14 cellular contexts compared by ENCODE assay signal in genomic region chr19:1217366-1217765, GRCh38. TPM values are rescaled to one million over a fixed set of nuclear protein-coding genes. Genes with fewer than 3 reads are reported as not detected.
DNase-seq lines count a peak whose midpoint lies in the region; ATAC-seq, FAIRE-seq and TF ChIP-seq lines count a peak whose summit lies in the region.
"Had no signal": no experiment of that assay in that cellular context is flagged by ENCODE, and none has a peak within 500 bp of the region (broad histone marks: within the 10 kb centered on the region; RNA-seq: fewer than 3 reads in every experiment).

No MANE protein-coding gene starts in this region.

- H2AFZ ChIP-seq in IMR-90 (replicated peaks; ENCODE audit: low read length, poor library complexity) (no peak overlapping the region), H1 (ENCODE audit: low read length) (no peak overlapping the region), trophoblast cell (ENCODE audit: insufficient read depth, low read length, poor library complexity) (no peak overlapping the region)

- TF ChIP-seq POLR2A in IMR-90 (IDR thresholded peaks at IDR 0.05; ENCODE audit: low read depth, low read length) (no peak; the same call in 1 of the 2 replicates), H1 (IDR thresholded peaks at IDR 0.05; ENCODE audit: control extremely low read depth in 1 of 2, low read depth in 2 of 2, low read length in 2 of 2) (no peak)

- no peak overlapping the region for H4K12ac ChIP-seq in trophoblast cell (ENCODE audit: low read depth, low read length)

- peaks cover 17% of the 10 kb centered on the region for H3K36me3 ChIP-seq in A673 (ENCODE audit: insufficient read depth, low read length, poor library complexity, severe bottlenecking)
- H3K36me3 ChIP-seq in IMR-90 (ENCODE audit: control insufficient read depth, insufficient read depth, low read length) = peaks cover 27% of the 10 kb centered on the region; the same call in 1 of the 2 replicates
- H3K36me3 ChIP-seq in H1 (ENCODE audit: control insufficient read depth in 2 of 4, insufficient read depth in 4 of 4, low read length in 3 of 4) = peaks cover 0 to 18% (median 1%) of the 10 kb centered on the region in 4 experiments; a peak in 2 of 8 replicates
- peaks cover 38% of the 10 kb centered on the region in 2 experiments for H3K36me3 ChIP-seq in trophoblast cell (ENCODE audit: control insufficient read depth in 1 of 2, insufficient read depth in 2 of 2, low read length in 2 of 2)

- no peak overlapping the region for H3K4ac ChIP-seq in IMR-90 (ENCODE audit: low read depth, low read length)
- no peak overlapping the region for H3K4ac ChIP-seq in H1 (replicated peaks; ENCODE audit: insufficient read length, low read depth, low read length)
- H3K4ac ChIP-seq in trophoblast cell (ENCODE audit: low read depth, low read length) = peak overlapping the region; percentile 23

- no peak overlapping the region for H2BK5ac ChIP-seq in IMR-90 (ENCODE audit: low read depth, low read length, poor library complexity, severe bottlenecking)
- H2BK5ac ChIP-seq in H1 (ENCODE audit: low read depth, low read length) = no peak overlapping the region; the same call in 1 of the 2 replicates
- no peak overlapping the region for H2BK5ac ChIP-seq in trophoblast cell (ENCODE audit: low read depth, low read length, poor library complexity)

- H3K9me1 ChIP-seq in IMR-90 (ENCODE audit: insufficient read depth, low read length) = peaks cover 15% of the 10 kb centered on the region

- H2BK20ac ChIP-seq in IMR-90 (ENCODE audit: low read depth, low read length) = no peak overlapping the region
- H2BK20ac ChIP-seq in H1 (ENCODE audit: low read length) = no peak overlapping the region

- H3K23ac ChIP-seq in IMR-90 (ENCODE audit: low read depth, low read length) = no peak overlapping the region
- no peak overlapping the region for H3K23ac ChIP-seq in H1 (ENCODE audit: insufficient read length)
- no peak overlapping the region for H3K23ac ChIP-seq in trophoblast cell (ENCODE audit: low read length)

- CTCF ChIA-PET in A673 (lab: Charles Lee) = no interaction called here
- CTCF ChIA-PET in IMR-90 (lab: Yijun Ruan, JAX) = interaction anchor here (0.6 kb wide), 1 partner anchor 18 kb away, joined by 4 read pairs; no protein-coding TSS in a partner anchor
- CTCF ChIA-PET in H1 (lab: Charles Lee; ENCODE audit: partially characterized antibody) = interaction anchor here (0.6 to 9.0 kb wide), 35 partner anchors 8 to 869 kb away, joined by 3 to 56 read pairs (median 4); partner anchors contain the start of genes ATP5F1D and CBARP

- H3K79me1 ChIP-seq in IMR-90 (ENCODE audit: low read depth in 1 of 2, low read length in 2 of 2) = peaks cover 18 to 77% of the 10 kb centered on the region in 2 experiments; a peak in 3 of 4 replicates
- peaks cover 18% of the 10 kb centered on the region for H3K79me1 ChIP-seq in H1 (ENCODE audit: low read depth, low read length)
- no peaks in the 10 kb centered on the region for H3K79me1 ChIP-seq in trophoblast cell (ENCODE audit: low read length)

- H3K27ac ChIP-seq in A673 (ENCODE audit: low read depth, low read length, poor library complexity, severe bottlenecking) = peak overlapping the region; percentile 14
- no peak overlapping the region for H3K27ac ChIP-seq in IMR-90 (ENCODE audit: insufficient read depth, low read length)
- H3K27ac ChIP-seq in H1 (ENCODE audit: low read depth, low read length) = no peak overlapping the region
- no peak overlapping the region for H3K27ac ChIP-seq in trophoblast cell (ENCODE audit: low read depth, low read length)

- no peak overlapping the region for H2BK120ac ChIP-seq in IMR-90 (ENCODE audit: low read depth, low read length)
- H2BK120ac ChIP-seq in H1 (replicated peaks; ENCODE audit: low read depth, low read length) = no peak overlapping the region
- H2BK120ac ChIP-seq in trophoblast cell (ENCODE audit: insufficient read depth, low read length, poor library complexity) = no peak overlapping the region

- H3K27me3 ChIP-seq in A673 (replicated peaks; ENCODE audit: insufficient read depth, low read depth, low read length, poor library complexity) = no peaks in the 10 kb centered on the region
- no peaks in the 10 kb centered on the region for H3K27me3 ChIP-seq in IMR-90 (ENCODE audit: control insufficient read depth, insufficient read depth, low read length)
- no peaks in the 10 kb centered on the region for H3K27me3 ChIP-seq in H1 (replicated peaks in 1 of 4; ENCODE audit: control insufficient read depth in 3 of 4, extremely low read depth in 1 of 4, insufficient read depth in 3 of 4, low read length in 3 of 4)
- no peaks in the 10 kb centered on the region for H3K27me3 ChIP-seq in trophoblast cell (ENCODE audit: insufficient read depth, low read length)
- H3K27me3 ChIP-seq: Peyer's patch had no signal

- H3K56ac ChIP-seq in IMR-90 (ENCODE audit: extremely low read depth, insufficient read depth, low read length) (no peak overlapping the region), H1 (replicated peaks; ENCODE audit: insufficient read length, low read depth, low read length) (no peak overlapping the region)

- H2BK12ac ChIP-seq in H1 (ENCODE audit: low read depth, low read length) (no peak overlapping the region), trophoblast cell (ENCODE audit: low read length) (no peak overlapping the region)

- no peak for TF ChIP-seq CTCF in A673 (conservative IDR thresholded peaks at IDR 0.05; ENCODE audit: low read depth, low read length)
- TF ChIP-seq CTCF in IMR-90 (conservative IDR thresholded peaks at IDR 0.05; ENCODE audit: low read depth, low read length) = no peak
- TF ChIP-seq CTCF in H1 (IDR thresholded peaks at IDR 0.05; ENCODE audit: control extremely low read depth in 1 of 3, insufficient read depth in 1 of 3, low read depth in 1 of 3, low read length in 3 of 3) = no peak

- H2AK9ac ChIP-seq in IMR-90 (replicated peaks; ENCODE audit: low read depth, low read length, poor library complexity) = no peak overlapping the region

- H3K9me3 ChIP-seq in A673 (ENCODE audit: low read depth, low read length, poor library complexity, severe bottlenecking) = no peaks in the 10 kb centered on the region
- H3K9me3 ChIP-seq in IMR-90 (ENCODE audit: control insufficient read depth, insufficient read depth, low read length) = no peaks in the 10 kb centered on the region
- H3K9me3 ChIP-seq in H1 (ENCODE audit: insufficient read depth in 2 of 2, low read depth in 1 of 2, low read length in 1 of 2) = no peaks in the 10 kb centered on the region
- H3K9me3 ChIP-seq in trophoblast cell (ENCODE audit: insufficient read depth, low read depth, low read length) = peaks cover 3% of the 10 kb centered on the region
- H3K9me3 ChIP-seq: Peyer's patch had no signal

- H3K4me2 ChIP-seq in IMR-90 (ENCODE audit: low read depth, low read length) = no peak overlapping the region
- no peak overlapping the region for H3K4me2 ChIP-seq in H1 (ENCODE audit: insufficient read depth in 1 of 2, low read depth in 2 of 2, low read length in 2 of 2)
- H3K4me2 ChIP-seq in trophoblast cell (ENCODE audit: low read length) = no peak overlapping the region

- H3K4me1 ChIP-seq in A673 (ENCODE audit: insufficient read depth, low read length, poor library complexity, severe bottlenecking) = peaks cover 26% of the 10 kb centered on the region
- peaks cover 18% of the 10 kb centered on the region for H3K4me1 ChIP-seq in IMR-90 (ENCODE audit: control insufficient read depth, insufficient read depth, low read length)
- peaks cover 0 to 9% (median 6%) of the 10 kb centered on the region in 4 experiments; a peak in 4 of 7 replicates for H3K4me1 ChIP-seq in H1 (replicated peaks in 1 of 4; ENCODE audit: control insufficient read depth in 3 of 4, insufficient read depth in 4 of 4, low read length in 3 of 4)
- H3K4me1 ChIP-seq in trophoblast cell (ENCODE audit: control insufficient read depth in 1 of 2, insufficient read depth in 2 of 2, low read length in 2 of 2) = peaks cover 13% of the 10 kb centered on the region in 2 experiments

- intact Hi-C loops in A673 (cut with micrococcal nuclease; ENCODE audit: unreplicated experiment) = loop anchor here (10.0 kb wide), 1 partner anchor 193 kb away; the partner anchor contains the start of genes CNN2, RNU6-2 and TMEM259
- intact Hi-C loops in IMR-90 (cut with micrococcal nuclease) = no loop called here

- dilution Hi-C loops in IMR-90 (cut with HindIII; ENCODE audit: low sequenced_read_pairs, unreplicated experiment) = no loop called here

- H3K9ac ChIP-seq in IMR-90 (ENCODE audit: low read depth, low read length) (no peak overlapping the region), H1 (replicated peaks in 1 of 4; ENCODE audit: extremely low read depth in 1 of 4, low read depth in 3 of 4, low read length in 3 of 4) (no peak overlapping the region; a peak in 1 of 7 replicates), trophoblast cell (ENCODE audit: low read length) (no peak overlapping the region)

- H4K8ac ChIP-seq in IMR-90 (ENCODE audit: low read depth in 2 of 2, low read length in 2 of 2) (no peak overlapping the region), H1 (ENCODE audit: extremely low read depth, insufficient read depth, low read length) (peak overlapping the region; percentile 80; the same call in 1 of the 2 replicates), trophoblast cell (ENCODE audit: low read depth, low read length) (no peak overlapping the region)

- H3K23me2 ChIP-seq in H1 (ENCODE audit: low read depth, low read length) = no peaks in the 10 kb centered on the region

- H3K18ac ChIP-seq in IMR-90 (ENCODE audit: low read depth, low read length) (no peak overlapping the region), H1 (ENCODE audit: extremely low read depth, low read length) (no peak overlapping the region), trophoblast cell (ENCODE audit: low read length) (no peak overlapping the region)

- 93% methylated on average over 7 of the region's 15 CpGs; no CpG with 5 or more reads in 1 of the 2 experiments for WGBS in IMR-90 (ENCODE audit: extremely low coverage in 2 of 2, insufficient read length in 1 of 2), 2 experiments
- 84% methylated on average over 12 of the region's 15 CpGs; no CpG with 5 or more reads in 1 of the 2 experiments for WGBS in H1 (ENCODE audit: extremely low coverage in 1 of 2, insufficient coverage in 1 of 2, insufficient read length in 1 of 2, insufficient replicate concordance in 2 of 2, low coverage in 1 of 2, low lambda C conversion rate in 2 of 2, missing lambda C conversion rate in 1 of 2), 2 experiments
- no CpG with 5 or more reads among the region's 15 CpGs for WGBS in trophoblast cell (ENCODE audit: extremely low coverage, insufficient coverage, insufficient read length)

- no peak overlapping the region for H4K91ac ChIP-seq in IMR-90 (ENCODE audit: insufficient read depth, low read depth, low read length)
- H4K91ac ChIP-seq in H1 (replicated peaks; ENCODE audit: insufficient read length, low read length) = no peak overlapping the region
- H4K91ac ChIP-seq in trophoblast cell (ENCODE audit: low read depth, low read length) = no peak overlapping the region

- FAIRE-seq in H1 (lab: Jason Lieb, UNC) = no peak
- FAIRE-seq: H54 had no signal

- H3K4me3 ChIP-seq in A673 (ENCODE audit: low read depth, low read length, poor library complexity, severe bottlenecking) (no peak overlapping the region), IMR-90 (ENCODE audit: insufficient read depth, low read depth, low read length) (no peak overlapping the region), H1 (ENCODE audit: extremely low read depth in 1 of 4, insufficient read depth in 2 of 4, low read depth in 3 of 4, low read length in 4 of 4) (no peak overlapping the region), trophoblast cell (ENCODE audit: low read depth, low read length) (no peak overlapping the region)
- H3K4me3 ChIP-seq: Peyer's patch had no signal

- no TSS peak for BruUV-seq in A673 (replicated peaks; lab: Mats Ljungman, UMichigan)
- BruUV-seq in IMR-90 (replicated peaks; lab: Mats Ljungman, UMichigan) = no TSS peak

- H2BK15ac ChIP-seq in IMR-90 (ENCODE audit: low read depth, low read length) (no peak overlapping the region), H1 (ENCODE audit: low read length) (no peak overlapping the region)

- H3K79me2 ChIP-seq in H1 (ENCODE audit: control insufficient read depth in 1 of 2, insufficient read depth in 2 of 2, low read length in 2 of 2) (peaks cover 8 to 60% of the 10 kb centered on the region in 2 experiments; a peak in 3 of 4 replicates), trophoblast cell (ENCODE audit: control insufficient read depth, insufficient read depth, low read length, poor library complexity) (peaks cover 10% of the 10 kb centered on the region)

- peak overlapping the region; percentile 5; the same call in 1 of the 2 replicates for H2AK5ac ChIP-seq in IMR-90 (ENCODE audit: low read depth, low read length)
- no peak overlapping the region for H2AK5ac ChIP-seq in H1 (ENCODE audit: low read depth, low read length)
- no peak overlapping the region for H2AK5ac ChIP-seq in trophoblast cell (ENCODE audit: low read length)

- DNase-seq in A673 (ENCODE audit: low spot score) (no peak), IMR-90 (no peak), H1 (ENCODE audit: low read depth in 1 of 2, low spot score in 2 of 2) (peak in 1 of 2 experiments; percentile 57), trophoblast cell (no peak), Kasumi-1 (lab: John Stamatoyannopoulos, UW) (no peak), NCI-H146 treated with DMSO at 0.1 percent for 48 hours (lab: John Stamatoyannopoulos, UW; ENCODE audit: unreplicated experiment) (no peak), iPS-NIHi11 (ENCODE audit: low spot score) (no peak)
- DNase-seq in stimulated activated naive CD4-positive, alpha-beta T cell treated with Interleukin-2 at 50 U/mL for 16 hours (lab: John Stamatoyannopoulos, UW) = no peak
- DNase-seq: activated CD4-positive, alpha-beta T cell treated with anti-CD3 and anti-CD28 coated beads, Interleukin-2, amount 10 ng/mL, durations not matched to agents 24 days and 14 days; activated T-cell treated with anti-CD3 and anti-CD28 coated beads, Interleukin-2, amount 50 U/mL, for 1 hour; hippocampal formation; NCI-H1417 treated with DMSO at 0.1 percent for 48 hours; Peyer's patch had no signal

- H4K5ac ChIP-seq in IMR-90 (ENCODE audit: low read depth, low read length) = no peak overlapping the region
- no peak overlapping the region for H4K5ac ChIP-seq in H1 (ENCODE audit: insufficient read length, low read depth, low read length)

- in situ Hi-C loops in IMR-90 (cut with MboI; ENCODE audit: low sequenced_read_pairs) = no loop called here

- no peak for TF ChIP-seq EP300 in H1 (IDR thresholded peaks at IDR 0.05; ENCODE audit: borderline replicate concordance in 1 of 2, low read depth in 2 of 2, low read length in 2 of 2)

- POLR2A ChIA-PET in A673 (lab: Charles Lee; ENCODE audit: low non-redundant PET) (no interaction called here), IMR-90 (lab: Charles Lee; ENCODE audit: unreplicated experiment) (no interaction called here), H1 (lab: Charles Lee; ENCODE audit: partially characterized antibody) (interaction anchor here (0.8 to 2.5 kb wide), 12 partner anchors 8 to 188 kb away, joined by 3 to 9 read pairs (median 4); partner anchors contain the start of genes CBARP and CIRBP)

- H4K20me1 ChIP-seq in IMR-90 (ENCODE audit: insufficient read depth, low read length) = peaks cover 57% of the 10 kb centered on the region
- peaks cover 38 to 45% of the 10 kb centered on the region in 2 experiments for H4K20me1 ChIP-seq in H1 (replicated peaks in 1 of 2; ENCODE audit: control insufficient read depth in 1 of 2, insufficient read depth in 2 of 2, low read length in 2 of 2)

- TF ChIP-seq RAD21 in IMR-90 (IDR thresholded peaks at IDR 0.05; ENCODE audit: low read length) (no peak), H1 (IDR thresholded peaks at IDR 0.05 in 1 of 2, conservative IDR thresholded peaks at IDR 0.05 in 1 of 2; ENCODE audit: low read depth in 2 of 2, low read length in 2 of 2) (no peak)

- no peak for ATAC-seq in IMR-90 (ENCODE audit: low read depth)

- H3K14ac ChIP-seq in IMR-90 (replicated peaks; ENCODE audit: low read depth, low read length) (no peak overlapping the region), H1 (ENCODE audit: insufficient read length) (no peak overlapping the region), trophoblast cell (ENCODE audit: low read length) (no peak overlapping the region)

RNA-seq across cellular contexts. Expression of gene STK11, which starts 11.8 kb away (rescaled TPM):
- total RNA-seq in A673 (2021) (64.9 and 73.2 TPM in 2 replicates), IMR-90 (2012; rRNA removed) (39.3 and 45.0 TPM in 2 replicates)
- polyA plus RNA-seq in IMR-90 (2012; rRNA removed) (40.9 and 42.8 TPM in 2 replicates), H1 (2011; rRNA removed) (45.3 and 71.0 TPM in 2 replicates)
- polyA plus RNA-seq in IMR-90 (2012; cell fraction: cytosol; rRNA removed) = 35.6 and 50.4 TPM in 2 replicates
- 146 and 257 TPM in 2 replicates for polyA plus RNA-seq in IMR-90 (2012; cell fraction: nucleus; rRNA removed; ENCODE audit: low replicate concordance)
- 70.7 and 75.2 TPM in 2 replicates for total RNA-seq in H1 (2021; fragmentation: NEBNext Ultra II Directional; extraction: Animal tissue kit (Norgen Biotek cat#: 25700))
- polyA plus RNA-seq in H1 (2011; cell fraction: cytosol; rRNA removed) = 71.1 TPM
- polyA plus RNA-seq in H1 (2011; cell fraction: nucleus; rRNA removed) = 143 TPM
- 58.3 to 76.3 TPM (median 64.8 TPM) in 4 replicates for polyA plus RNA-seq in H1 (2012, experiment 1 of 2)
- 55.4 TPM for polyA plus RNA-seq in H1 (2012, experiment 2 of 2)
- 44.0 TPM for polyA plus RNA-seq in H1 (2013, experiment 1 of 2)
- polyA plus RNA-seq in H1 (2013, experiment 2 of 2) = 41.8 TPM
- polyA minus RNA-seq in H1 (2011; rRNA and poly(A)+ RNA removed) = 22.4 and 26.9 TPM in 2 replicates
- polyA minus RNA-seq in H1 (2011; cell fraction: cytosol; rRNA and poly(A)+ RNA removed) = 44.5 TPM
- 46.0 TPM for polyA minus RNA-seq in H1 (2011; cell fraction: nucleus; rRNA and poly(A)+ RNA removed)
- polyA plus RNA-seq in trophoblast cell (2013) = 32.9 and 33.1 TPM in 2 replicates

RNA-seq across cellular contexts. Expression of gene CBARP, which starts 20.4 kb away (rescaled TPM):
- 13.3 and 15.0 TPM in 2 replicates for total RNA-seq in A673 (2021)
- 0.18 and 0.56 TPM in 2 replicates for total RNA-seq in IMR-90 (2012; rRNA removed)
- 3.9 and 8.5 TPM in 2 replicates for polyA plus RNA-seq in IMR-90 (2012; rRNA removed)
- 3.2 and 7.9 TPM in 2 replicates for polyA plus RNA-seq in IMR-90 (2012; cell fraction: cytosol; rRNA removed)
- polyA plus RNA-seq in IMR-90 (2012; cell fraction: nucleus; rRNA removed; ENCODE audit: low replicate concordance) = 24.1 and 64.4 TPM in 2 replicates
- 14.7 and 18.0 TPM in 2 replicates for total RNA-seq in H1 (2021; fragmentation: NEBNext Ultra II Directional; extraction: Animal tissue kit (Norgen Biotek cat#: 25700))
- 4.9 and 11.6 TPM in 2 replicates for polyA plus RNA-seq in H1 (2011; rRNA removed)
- 7.4 TPM for polyA plus RNA-seq in H1 (2011; cell fraction: cytosol; rRNA removed)
- polyA plus RNA-seq in H1 (2011; cell fraction: nucleus; rRNA removed) = 39.9 TPM
- polyA plus RNA-seq in H1 (2012, experiment 1 of 2) = 4.2 to 12.2 TPM (median 10.1 TPM) in 4 replicates
- polyA plus RNA-seq in H1 (2012, experiment 2 of 2) = 3.2 TPM
- polyA plus RNA-seq in H1 (2013, experiment 1 of 2) = 11.0 TPM
- polyA plus RNA-seq in H1 (2013, experiment 2 of 2) = 9.9 TPM
- 2.0 and 2.2 TPM in 2 replicates for polyA minus RNA-seq in H1 (2011; rRNA and poly(A)+ RNA removed)
- polyA minus RNA-seq in H1 (2011; cell fraction: cytosol; rRNA and poly(A)+ RNA removed) = 8.2 TPM
- 11.6 TPM for polyA minus RNA-seq in H1 (2011; cell fraction: nucleus; rRNA and poly(A)+ RNA removed)
- polyA plus RNA-seq in trophoblast cell (2013) = 3.7 and 4.2 TPM in 2 replicates

RNA-seq across cellular contexts. Expression of gene ATP5F1D, which starts 24.2 kb away (rescaled TPM):
- total RNA-seq in A673 (2021) (237 and 250 TPM in 2 replicates), IMR-90 (2012; rRNA removed) (7.3 and 13.6 TPM in 2 replicates)
- polyA plus RNA-seq in IMR-90 (2012; rRNA removed) (140 and 189 TPM in 2 replicates), H1 (2011; rRNA removed) (249 and 338 TPM in 2 replicates)
- polyA plus RNA-seq in IMR-90 (2012; cell fraction: cytosol; rRNA removed) = 348 and 386 TPM in 2 replicates
- polyA plus RNA-seq in IMR-90 (2012; cell fraction: nucleus; rRNA removed; ENCODE audit: low replicate concordance) = 72.4 and 213 TPM in 2 replicates
- total RNA-seq in H1 (2021; fragmentation: NEBNext Ultra II Directional; extraction: Animal tissue kit (Norgen Biotek cat#: 25700)) = 174 and 182 TPM in 2 replicates
- polyA plus RNA-seq in H1 (2011; cell fraction: cytosol; rRNA removed) = 142 TPM
- 120 TPM for polyA plus RNA-seq in H1 (2011; cell fraction: nucleus; rRNA removed)
- polyA plus RNA-seq in H1 (2012, experiment 1 of 2) = 87.3 to 189 TPM (median 180 TPM) in 4 replicates
- 328 TPM for polyA plus RNA-seq in H1 (2012, experiment 2 of 2)
- 148 TPM for polyA plus RNA-seq in H1 (2013, experiment 1 of 2)
- 145 TPM for polyA plus RNA-seq in H1 (2013, experiment 2 of 2)
- polyA minus RNA-seq in H1 (2011; rRNA and poly(A)+ RNA removed) = 13.4 and 18.6 TPM in 2 replicates
- polyA minus RNA-seq in H1 (2011; cell fraction: cytosol; rRNA and poly(A)+ RNA removed) = 118 TPM
- polyA minus RNA-seq in H1 (2011; cell fraction: nucleus; rRNA and poly(A)+ RNA removed) = 40.2 TPM
- 106 and 107 TPM in 2 replicates for polyA plus RNA-seq in trophoblast cell (2013)

RNA-seq across cellular contexts. Expression of gene MIDN, which starts 31.0 kb away (rescaled TPM):
- total RNA-seq in A673 (2021) (156 and 169 TPM in 2 replicates), IMR-90 (2012; rRNA removed) (2.2 and 2.5 TPM in 2 replicates)
- polyA plus RNA-seq in IMR-90 (2012; rRNA removed) (24.1 and 26.0 TPM in 2 replicates), H1 (2011; rRNA removed) (39.8 and 86.0 TPM in 2 replicates)
- polyA plus RNA-seq in IMR-90 (2012; cell fraction: cytosol; rRNA removed) = 39.2 and 47.7 TPM in 2 replicates
- polyA plus RNA-seq in IMR-90 (2012; cell fraction: nucleus; rRNA removed; ENCODE audit: low replicate concordance) = 97.0 and 144 TPM in 2 replicates
- total RNA-seq in H1 (2021; fragmentation: NEBNext Ultra II Directional; extraction: Animal tissue kit (Norgen Biotek cat#: 25700)) = 159 and 166 TPM in 2 replicates
- polyA plus RNA-seq in H1 (2011; cell fraction: cytosol; rRNA removed) = 38.5 TPM
- 85.2 TPM for polyA plus RNA-seq in H1 (2011; cell fraction: nucleus; rRNA removed)
- polyA plus RNA-seq in H1 (2012, experiment 1 of 2) = 58.2 to 110 TPM (median 92.2 TPM) in 4 replicates
- polyA plus RNA-seq in H1 (2012, experiment 2 of 2) = 90.5 TPM
- polyA plus RNA-seq in H1 (2013, experiment 1 of 2) = 95.6 TPM
- 90.3 TPM for polyA plus RNA-seq in H1 (2013, experiment 2 of 2)
- 10.3 and 14.3 TPM in 2 replicates for polyA minus RNA-seq in H1 (2011; rRNA and poly(A)+ RNA removed)
- polyA minus RNA-seq in H1 (2011; cell fraction: cytosol; rRNA and poly(A)+ RNA removed) = 86.0 TPM
- 55.2 TPM for polyA minus RNA-seq in H1 (2011; cell fraction: nucleus; rRNA and poly(A)+ RNA removed)
- polyA plus RNA-seq in trophoblast cell (2013) = 159 and 165 TPM in 2 replicates

RNA-seq across cellular contexts. Expression of gene SBNO2, which starts 43.3 kb away (rescaled TPM):
- total RNA-seq in A673 (2021) = 46.9 and 51.8 TPM in 2 replicates
- total RNA-seq in IMR-90 (2012; rRNA removed) = 13.4 and 13.6 TPM in 2 replicates
- polyA plus RNA-seq in IMR-90 (2012; rRNA removed) = 40.4 and 40.5 TPM in 2 replicates
- polyA plus RNA-seq in IMR-90 (2012; cell fraction: cytosol; rRNA removed) = 16.4 and 33.2 TPM in 2 replicates
- 123 and 292 TPM in 2 replicates for polyA plus RNA-seq in IMR-90 (2012; cell fraction: nucleus; rRNA removed; ENCODE audit: low replicate concordance)
- 31.4 and 37.4 TPM in 2 replicates for total RNA-seq in H1 (2021; fragmentation: NEBNext Ultra II Directional; extraction: Animal tissue kit (Norgen Biotek cat#: 25700))
- 12.2 and 21.3 TPM in 2 replicates for polyA plus RNA-seq in H1 (2011; rRNA removed)
- 12.8 TPM for polyA plus RNA-seq in H1 (2011; cell fraction: cytosol; rRNA removed)
- polyA plus RNA-seq in H1 (2011; cell fraction: nucleus; rRNA removed) = 67.3 TPM
- polyA plus RNA-seq in H1 (2012, experiment 1 of 2) = 21.4 to 33.6 TPM (median 24.5 TPM) in 4 replicates
- polyA plus RNA-seq in H1 (2012, experiment 2 of 2) = 13.6 TPM
- 16.0 TPM for polyA plus RNA-seq in H1 (2013, experiment 1 of 2)
- polyA plus RNA-seq in H1 (2013, experiment 2 of 2) = 14.4 TPM
- 10.0 and 10.6 TPM in 2 replicates for polyA minus RNA-seq in H1 (2011; rRNA and poly(A)+ RNA removed)
- 23.1 TPM for polyA minus RNA-seq in H1 (2011; cell fraction: cytosol; rRNA and poly(A)+ RNA removed)
- polyA minus RNA-seq in H1 (2011; cell fraction: nucleus; rRNA and poly(A)+ RNA removed) = 23.4 TPM
- 21.2 and 22.5 TPM in 2 replicates for polyA plus RNA-seq in trophoblast cell (2013)

Comparison
In these comparisons a context has a peak if more than half of its experiments do, and no peak if none do; other contexts are left out.
1. RNA of gene ATP5F1D, which starts 24.2 kb away (total RNA-seq): 237 to 250 TPM in A673 and 174 to 182 TPM in H1; 7.3 to 13.6 TPM in IMR-90; every median in the first group is over 10 times any median in the second.